23 cellular contexts compared by ENCODE assay signal in the genomic region with DNA sequence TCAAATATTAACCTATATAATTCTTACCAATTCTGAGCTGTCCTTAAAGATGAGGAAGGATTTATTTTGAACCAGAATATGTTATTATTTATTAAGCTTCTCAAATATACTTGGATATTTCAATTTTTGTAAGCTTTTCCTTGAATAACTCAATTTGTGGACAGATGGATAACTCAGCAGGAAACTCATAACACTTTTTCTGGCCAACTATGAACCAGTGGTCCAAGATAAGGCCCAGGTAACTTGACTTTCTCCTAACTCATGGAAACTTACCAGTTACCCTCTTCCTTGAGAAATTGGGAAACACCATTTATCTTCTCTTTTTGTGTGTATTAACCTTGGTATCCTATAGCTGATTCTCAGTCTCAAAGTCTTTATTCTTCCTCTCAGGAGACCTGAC.
"Had no signal": no experiment of that assay in that cellular context is flagged by ENCODE, and none has a peak within 500 bp of the region (broad histone marks: within the 10 kb centered on the region; RNA-seq: fewer than 3 reads in every experiment).

No MANE protein-coding gene starts in this region.

- ATAC-seq: effector memory CD8-positive, alpha-beta T cell; esophagus mucosa; foreskin keratinocyte; gastrocnemius medialis; gastroesophageal sphincter; heart left ventricle; heart right ventricle had no signal

- H3K36me3 ChIP-seq: colonic mucosa, esophagus muscularis mucosa, esophagus squamous epithelium, gastrocnemius medialis, gastroesophageal sphincter, heart left ventricle, heart right ventricle had no signal

- H3K27me3 ChIP-seq: colonic mucosa, dorsolateral prefrontal cortex, esophagus muscularis mucosa, esophagus squamous epithelium, foreskin keratinocyte, gastrocnemius medialis, gastroesophageal sphincter, heart left ventricle, heart right ventricle had no signal

- H3K27ac ChIP-seq: colonic mucosa, coronary artery, dorsolateral prefrontal cortex, epithelial cell of prostate, esophagus muscularis mucosa, esophagus squamous epithelium, foreskin keratinocyte, gastrocnemius medialis, gastroesophageal sphincter, heart left ventricle, heart right ventricle had no signal

- H3K4me3 ChIP-seq: colonic mucosa, coronary artery, dorsolateral prefrontal cortex, esophagus muscularis mucosa, esophagus squamous epithelium, gastrocnemius medialis, gastroesophageal sphincter, heart left ventricle, heart right ventricle had no signal

- H3K4me1 ChIP-seq: colonic mucosa, esophagus muscularis mucosa, esophagus squamous epithelium, foreskin keratinocyte, gastrocnemius medialis, gastroesophageal sphincter, heart left ventricle, heart right ventricle had no signal

- DNase-seq: colonic mucosa; cortex of kidney; dermis blood vessel endothelial cell; dorsolateral prefrontal cortex; effector CD4-positive, alpha-beta T cell; effector CD8-positive, alpha-beta T cell; effector memory CD4-positive, alpha-beta T cell; effector memory CD8-positive, alpha-beta T cell; erythroblast; esophagus squamous epithelium; foreskin fibroblast; foreskin keratinocyte; foreskin melanocyte; gastrocnemius medialis; glutamatergic neuron; head of caudate nucleus; heart left ventricle; heart right ventricle had no signal

- H3K9me3 ChIP-seq: colonic mucosa, gastrocnemius medialis had no signal
